19 cellular contexts compared by ENCODE assay signal in genomic region chr1:41758904-41759548, GRCh38.
A peak's percentile ranks its signal among the peaks of the same experiment; 100 is the strongest.
DNase-seq lines count a peak whose midpoint lies in the region; ATAC-seq, FAIRE-seq and TF ChIP-seq lines count a peak whose summit lies in the region.
"Had no signal": no experiment of that assay in that cellular context is flagged by ENCODE, and none has a peak within 500 bp of the region (broad histone marks: within the 10 kb centered on the region; RNA-seq: fewer than 3 reads in every experiment).

No MANE protein-coding gene starts in this region.

- no peak overlapping the region for H3K27ac Mint-ChIP-seq in WTC11
- H3K27ac Mint-ChIP-seq: activated CD4-positive, alpha-beta T cell treated with anti-CD3 and anti-CD28 coated beads, Interleukin-2, amount 10 ng/mL, durations not matched to agents 7 days and 5 days; B cell; T-helper 1 cell treated with Interleukin-12 subunit alpha and Interleukin-12 subunit beta and Interleukin-4 antibody, amounts not matched to agents 30 μg/mL and 1 μg/mL, for 36 hours had no signal

- H3K36me3 ChIP-seq in BJ (ENCODE audit: control insufficient read depth, insufficient read depth, low read length): no peaks in the 10 kb centered on the region
- no peaks in the 10 kb centered on the region for H3K36me3 ChIP-seq in brain microvascular endothelial cell (replicated peaks)
- H3K36me3 ChIP-seq in keratinocyte (ENCODE audit: control insufficient read depth in 2 of 2, extremely low read depth in 1 of 2, insufficient read depth in 2 of 2, low read length in 2 of 2): no peaks in the 10 kb centered on the region
- H3K36me3 ChIP-seq: gastrocnemius medialis, transverse colon had no signal

- H3K9ac ChIP-seq in keratinocyte (ENCODE audit: control insufficient read depth, extremely low read depth, insufficient read depth, low read length): no peak overlapping the region

- no peaks in the 10 kb centered on the region for H3K27me3 Mint-ChIP-seq in WTC11 (ENCODE audit: low read depth)
- H3K27me3 Mint-ChIP-seq: activated CD4-positive, alpha-beta T cell treated with anti-CD3 and anti-CD28 coated beads, Interleukin-2, amount 10 ng/mL, durations not matched to agents 7 days and 5 days; B cell had no signal

- H3K4me1 ChIP-seq in keratinocyte (ENCODE audit: control insufficient read depth, extremely low read depth, insufficient read depth, low read length): peaks cover 10% of the 10 kb centered on the region
- H3K4me1 ChIP-seq: gastrocnemius medialis, transverse colon had no signal

- H3K27me3 ChIP-seq in BJ (ENCODE audit: control insufficient read depth, insufficient read depth, low read length) (no peaks in the 10 kb centered on the region), brain microvascular endothelial cell (replicated peaks) (no peaks in the 10 kb centered on the region), keratinocyte (ENCODE audit: control insufficient read depth, extremely low read depth, insufficient read depth, low read length) (no peaks in the 10 kb centered on the region)
- H3K27me3 ChIP-seq: gastrocnemius medialis, transverse colon had no signal

- CTCF ChIA-PET in BJ (lab: Yijun Ruan, JAX): no interaction called here
- CTCF ChIA-PET in WTC11 (lab: Charles Lee): no interaction called here

- H3K79me2 ChIP-seq in keratinocyte (ENCODE audit: control insufficient read depth, insufficient read depth, low read length): no peaks in the 10 kb centered on the region

- peak overlapping the region; percentile 65 for H3K27ac ChIP-seq in brain microvascular endothelial cell
- H3K27ac ChIP-seq in keratinocyte (ENCODE audit: control insufficient read depth, insufficient read depth, low read length): no peak overlapping the region
- H3K27ac ChIP-seq: coronary artery, gastrocnemius medialis, transverse colon had no signal

- H3K4me1 Mint-ChIP-seq in WTC11: peaks cover 4% of the 10 kb centered on the region

- POLR2A ChIA-PET in BJ (lab: Charles Lee): interaction anchor here (0.6 kb wide), 1 partner anchor 9 kb away, joined by 9 read pairs; no protein-coding TSS in a partner anchor
- POLR2A ChIA-PET in WTC11 (lab: Charles Lee): no interaction called here

- FAIRE-seq in keratinocyte (lab: Jason Lieb, UNC): peak; percentile 68
- FAIRE-seq: GM12878 had no signal

- H3K4me3 ChIP-seq in BJ (ENCODE audit: low read depth, low read length) (no peak overlapping the region), brain microvascular endothelial cell (ENCODE audit: low read depth, low read length) (no peak overlapping the region), keratinocyte (ENCODE audit: control insufficient read depth in 2 of 3, extremely low read depth in 1 of 3, insufficient read depth in 2 of 3, low read depth in 1 of 3, low read length in 3 of 3) (no peak overlapping the region)
- H3K4me3 ChIP-seq: coronary artery, gastrocnemius medialis, GM12878, transverse colon had no signal

- H4K20me1 ChIP-seq in keratinocyte (ENCODE audit: control insufficient read depth, extremely low read depth, insufficient read depth, low read length): no peaks in the 10 kb centered on the region

- no peak overlapping the region for H3K4me2 ChIP-seq in keratinocyte (ENCODE audit: control insufficient read depth, extremely low read depth, insufficient read depth, low read depth, low read length)

- H3K36me3 Mint-ChIP-seq in WTC11: peaks cover 8% of the 10 kb centered on the region; the same call in 1 of the 2 replicates

- DNase-seq in BJ (ENCODE audit: low read depth) (peak; percentile 52), M059J (ENCODE audit: low read depth) (peak; percentile 84), brain microvascular endothelial cell (peak; percentile 71), keratinocyte (ENCODE audit: low read depth, low spot score) (no peak), WTC11 (ENCODE audit: low spot score) (no peak), iPS-NIHi7 (ENCODE audit: extremely low spot score) (no peak), epidermal melanocyte (ENCODE audit: insufficient read length, low spot score) (no peak), left lobe of liver (ENCODE audit: low spot score) (no peak)
- DNase-seq: activated CD4-positive, alpha-beta T cell treated with anti-CD3 and anti-CD28 coated beads, Interleukin-2, amount 10 ng/mL, durations not matched to agents 7 days and 5 days; activated T-cell treated with anti-CD3 and anti-CD28 coated beads, Interleukin-2, amount 50 U/mL, for 4 hours; gastrocnemius medialis; islet precursor cell; NCI-H1105; NCI-H446; transverse colon had no signal

- in situ Hi-C loops in brain microvascular endothelial cell (cut with HindIII; ENCODE audit: low pct_ligation_motif_present, low sequenced_read_pairs): no loop called here

- H3K9me3 Mint-ChIP-seq in WTC11: peaks cover 20% of the 10 kb centered on the region

- dilution Hi-C loops in keratinocyte (cut with MboI; ENCODE audit: extremely low pct_ligation_motif_present, low sequenced_read_pairs): no loop called here

- no peak overlapping the region for H3K4me3 Mint-ChIP-seq in WTC11
- H3K4me3 Mint-ChIP-seq: activated CD4-positive, alpha-beta T cell treated with anti-CD3 and anti-CD28 coated beads, Interleukin-2, amount 10 ng/mL, durations not matched to agents 7 days and 5 days; activated T-cell treated with anti-CD3 and anti-CD28 coated beads, Interleukin-2, amount 50 U/mL, for 4 hours; B cell; T-helper 1 cell treated with Interleukin-12 subunit alpha and Interleukin-12 subunit beta and Interleukin-4 antibody, amounts not matched to agents 30 μg/mL and 1 μg/mL, for 36 hours had no signal

- H2AFZ ChIP-seq in keratinocyte (ENCODE audit: control insufficient read depth, low read length): no peak overlapping the region

- TF ChIP-seq CTCF in BJ (IDR thresholded peaks at IDR 0.05; ENCODE audit: insufficient read depth, low read depth, low read length): no peak
- no peak for TF ChIP-seq CTCF in brain microvascular endothelial cell (IDR thresholded peaks at IDR 0.05; ENCODE audit: low read depth, low read length, missing control alignments)
- no peak for TF ChIP-seq CTCF in keratinocyte (optimal IDR thresholded peaks at IDR 0.05 in 1 of 3, IDR thresholded peaks at IDR 0.05 in 1 of 3, conservative IDR thresholded peaks at IDR 0.05 in 1 of 3; ENCODE audit: extremely low read depth in 1 of 3, insufficient read depth in 2 of 3, low read length in 3 of 3)
- no peak for TF ChIP-seq CTCF in WTC11 (IDR thresholded peaks at IDR 0.05)

- H3K9me3 ChIP-seq in keratinocyte (ENCODE audit: control insufficient read depth, low read depth, low read length): no peaks in the 10 kb centered on the region
- H3K9me3 ChIP-seq: gastrocnemius medialis, transverse colon had no signal

- ATAC-seq in WTC11 (no peak), left lobe of liver (no peak)
- ATAC-seq: activated T-cell treated with anti-CD3 and anti-CD28 coated beads, Interleukin-2, amount 50 U/mL, for 4 hours; gastrocnemius medialis; GM12878 had no signal

- no peaks in the 10 kb centered on the region for H3K9me1 ChIP-seq in keratinocyte (ENCODE audit: control insufficient read depth, extremely low read depth, insufficient read depth, low read length)

TF ChIP-seq in WTC11, 78 proteins besides CTCF, POLR2A, EP300 and RAD21 (continues in another document):
- TF ChIP-seq, protein P1, sequence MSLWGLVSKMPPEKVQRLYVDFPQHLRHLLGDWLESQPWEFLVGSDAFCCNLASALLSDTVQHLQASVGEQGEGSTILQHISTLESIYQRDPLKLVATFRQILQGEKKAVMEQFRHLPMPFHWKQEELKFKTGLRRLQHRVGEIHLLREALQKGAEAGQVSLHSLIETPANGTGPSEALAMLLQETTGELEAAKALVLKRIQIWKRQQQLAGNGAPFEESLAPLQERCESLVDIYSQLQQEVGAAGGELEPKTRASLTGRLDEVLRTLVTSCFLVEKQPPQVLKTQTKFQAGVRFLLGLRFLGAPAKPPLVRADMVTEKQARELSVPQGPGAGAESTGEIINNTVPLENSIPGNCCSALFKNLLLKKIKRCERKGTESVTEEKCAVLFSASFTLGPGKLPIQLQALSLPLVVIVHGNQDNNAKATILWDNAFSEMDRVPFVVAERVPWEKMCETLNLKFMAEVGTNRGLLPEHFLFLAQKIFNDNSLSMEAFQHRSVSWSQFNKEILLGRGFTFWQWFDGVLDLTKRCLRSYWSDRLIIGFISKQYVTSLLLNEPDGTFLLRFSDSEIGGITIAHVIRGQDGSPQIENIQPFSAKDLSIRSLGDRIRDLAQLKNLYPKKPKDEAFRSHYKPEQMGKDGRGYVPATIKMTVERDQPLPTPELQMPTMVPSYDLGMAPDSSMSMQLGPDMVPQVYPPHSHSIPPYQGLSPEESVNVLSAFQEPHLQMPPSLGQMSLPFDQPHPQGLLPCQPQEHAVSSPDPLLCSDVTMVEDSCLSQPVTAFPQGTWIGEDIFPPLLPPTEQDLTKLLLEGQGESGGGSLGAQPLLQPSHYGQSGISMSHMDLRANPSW (CRISPR knock-in tag; conservative IDR thresholded peaks at IDR 0.05; ENCODE audit: low read depth): no peak
- TF ChIP-seq TEAD4 (CRISPR knock-in tag; IDR thresholded peaks at IDR 0.05): no peak
- TF ChIP-seq NR2C2 (CRISPR knock-in tag; IDR thresholded peaks at IDR 0.05): no peak
- no peak for TF ChIP-seq EMX1 (CRISPR knock-in tag; IDR thresholded peaks at IDR 0.05)
- no peak for TF ChIP-seq PRDM15 (CRISPR knock-in tag; IDR thresholded peaks at IDR 0.05)

Comparison
In these comparisons a context has a peak if more than half of its experiments do, and no peak if none do; other contexts are left out.
1. DNase-seq: peak in BJ (single experiment), M059J (single experiment) and brain microvascular endothelial cell (single experiment); none in keratinocyte (single experiment), WTC11 (single experiment), iPS-NIHi7 (single experiment), epidermal melanocyte (single experiment) and left lobe of liver (single experiment).